21 cellular contexts compared by ENCODE assay signal in the genomic region with DNA sequence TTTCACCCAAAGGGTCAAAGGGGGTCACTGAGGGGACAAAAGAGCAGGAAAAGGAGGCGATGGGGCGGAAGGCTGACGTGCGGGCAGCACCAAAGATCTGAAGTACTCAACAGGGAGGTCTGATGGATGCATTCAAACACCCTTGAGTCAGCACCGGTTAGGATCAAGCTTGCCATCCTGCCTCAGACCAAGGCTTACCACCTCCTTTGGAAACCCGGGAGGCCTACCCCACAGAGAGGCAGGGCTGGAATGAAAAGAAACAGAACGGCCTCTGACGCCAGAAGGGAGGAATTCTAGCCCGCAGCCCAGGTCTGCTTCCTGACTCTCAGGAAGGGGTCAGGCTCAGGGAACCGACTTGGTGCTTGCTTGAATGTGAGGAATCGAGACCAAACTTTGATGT.
DNase-seq lines count a peak whose midpoint lies in the region; ATAC-seq and TF ChIP-seq lines count a peak whose summit lies in the region.
"Had no signal": no experiment of that assay in that cellular context is flagged by ENCODE, and none has a peak within 500 bp of the region (broad histone marks: within the 10 kb centered on the region; RNA-seq: fewer than 3 reads in every experiment).

No MANE protein-coding gene starts in this region.

- peaks cover 26% of the 10 kb centered on the region for H3K4me1 Mint-ChIP-seq in mesothelial cell of epicardium
- H3K4me1 Mint-ChIP-seq: B cell had no signal

- no peaks in the 10 kb centered on the region for H3K79me2 ChIP-seq in smooth muscle cell (ENCODE audit: low read depth)

- WGBS in smooth muscle cell (ENCODE audit: low lambda C conversion rate) = 12% methylated on average over 11 of the region's 11 CpGs

- H3K36me3 Mint-ChIP-seq in mesothelial cell of epicardium = no peaks in the 10 kb centered on the region

- H3K27me3 ChIP-seq in NT2/D1 (ENCODE audit: insufficient read depth, insufficient read length) (no peaks in the 10 kb centered on the region), iPS-20b (ENCODE audit: insufficient read depth, low read length) (peaks cover 89% of the 10 kb centered on the region), smooth muscle cell (ENCODE audit: low read depth) (no peaks in the 10 kb centered on the region)
- H3K27me3 ChIP-seq: right lobe of liver, SJCRH30 had no signal

- peaks cover 35% of the 10 kb centered on the region for H3F3A ChIP-seq in smooth muscle cell (ENCODE audit: low read depth)

- no peak overlapping the region for H3K27ac Mint-ChIP-seq in mesothelial cell of epicardium
- H3K27ac Mint-ChIP-seq: B cell had no signal

- H3K4me3 Mint-ChIP-seq in mesothelial cell of epicardium = no peak overlapping the region
- H3K4me3 Mint-ChIP-seq: B cell had no signal

- peaks cover 18% of the 10 kb centered on the region for H3K27me3 Mint-ChIP-seq in mesothelial cell of epicardium (ENCODE audit: low read depth)

- H3K36me3 ChIP-seq in NT2/D1 (ENCODE audit: insufficient read depth, insufficient read length, low read length) = peaks cover 11% of the 10 kb centered on the region
- no peaks in the 10 kb centered on the region for H3K36me3 ChIP-seq in iPS-20b (ENCODE audit: insufficient read depth, low read depth, low read length)
- H3K36me3 ChIP-seq in smooth muscle cell (ENCODE audit: low read depth) = no peaks in the 10 kb centered on the region
- H3K36me3 ChIP-seq: right lobe of liver, SJCRH30 had no signal

- TF ChIP-seq CTCF in smooth muscle cell (IDR thresholded peaks at IDR 0.05; ENCODE audit: borderline replicate concordance, insufficient read depth, poor library complexity, severe bottlenecking) (no peak), GM13976 (IDR thresholded peaks at IDR 0.05; ENCODE audit: borderline replicate concordance, control extremely low read depth, extremely low read depth, insufficient read depth, missing control alignments) (no peak), mesothelial cell of epicardium (IDR thresholded peaks at IDR 0.05; ENCODE audit: unreplicated experiment) (no peak)

- H3K9ac ChIP-seq in NT2/D1 (ENCODE audit: insufficient read length, low read depth) (no peak overlapping the region), iPS-20b (ENCODE audit: low read depth, low read length) (peak overlapping the region; percentile 46; the same call in 1 of the 2 replicates), smooth muscle cell (ENCODE audit: low read depth) (peak overlapping the region; percentile 33)

- in situ Hi-C loops in GM13976 (cut with MboI; ENCODE audit: low sequenced_read_pairs, unreplicated experiment) = no loop called here

- H3K4me3 ChIP-seq in NT2/D1 (ENCODE audit: insufficient read length, low read depth) = no peak overlapping the region
- H3K4me3 ChIP-seq in iPS-20b (ENCODE audit: low read length) = peak overlapping the region; percentile 38; the same call in 1 of the 2 replicates
- no peak overlapping the region for H3K4me3 ChIP-seq in smooth muscle cell
- H3K4me3 ChIP-seq: right lobe of liver, SJCRH30 had no signal

- H3K4me2 ChIP-seq in smooth muscle cell = no peak overlapping the region

- H4K20me1 ChIP-seq in smooth muscle cell (ENCODE audit: low read depth) = no peaks in the 10 kb centered on the region

- ATAC-seq in Right ventricle myocardium superior (ENCODE audit: poor library complexity) = no peak
- ATAC-seq: right lobe of liver had no signal

- no peak overlapping the region for H2AFZ ChIP-seq in smooth muscle cell (ENCODE audit: low read depth)

- no peak overlapping the region for H3K27ac ChIP-seq in iPS-20b (ENCODE audit: low read length)
- peak overlapping the region; percentile 73 for H3K27ac ChIP-seq in smooth muscle cell (ENCODE audit: low read depth)
- H3K27ac ChIP-seq: right lobe of liver, SJCRH30 had no signal

- no peaks in the 10 kb centered on the region for H3K9me3 Mint-ChIP-seq in mesothelial cell of epicardium

- H3K4me1 ChIP-seq in NT2/D1 (ENCODE audit: insufficient read depth, insufficient read length) = peaks cover 15% of the 10 kb centered on the region
- peaks cover 65% of the 10 kb centered on the region for H3K4me1 ChIP-seq in iPS-20b (ENCODE audit: insufficient read depth, low read length)
- peaks cover 43% of the 10 kb centered on the region for H3K4me1 ChIP-seq in smooth muscle cell (ENCODE audit: low read depth)
- H3K4me1 ChIP-seq: right lobe of liver had no signal

- H3K9me3 ChIP-seq in NT2/D1 (ENCODE audit: insufficient read depth, low read length) (peaks cover 4% of the 10 kb centered on the region; the same call in 1 of the 2 replicates), iPS-20b (ENCODE audit: insufficient read depth, low read depth, low read length) (no peaks in the 10 kb centered on the region), smooth muscle cell (replicated peaks; ENCODE audit: low read depth) (no peaks in the 10 kb centered on the region)
- H3K9me3 ChIP-seq: right lobe of liver, SJCRH30 had no signal

- DNase-seq in NT2/D1 (ENCODE audit: low read depth, low spot score) (peak; percentile 97), brain pericyte (ENCODE audit: low read depth, low spot score) (peak; percentile 73), smooth muscle cell (lab: John Stamatoyannopoulos, UW; ENCODE audit: unreplicated experiment) (no peak), GM13976 (ENCODE audit: low spot score) (no peak), Right ventricle myocardium superior (no peak), mesothelial cell of epicardium (ENCODE audit: low spot score in 2 of 2, unreplicated experiment in 2 of 2) (no peak)
- DNase-seq: activated CD4-positive, alpha-beta T cell treated with anti-CD3 and anti-CD28 coated beads for 1 hour; activated gamma-delta T cell treated with Interleukin-2 at 50 U/mL for 16 hours; anterior cingulate cortex; cortex of kidney; GDM1; KG1; midbrain; NCI-H526 treated with DMSO at 0.1 percent for 48 hours; right lobe of liver; SJCRH30; stimulated activated CD4-positive, alpha-beta T cell treated with anti-CD3 and anti-CD28 coated beads, Interleukin-2, amount 100 ng/mL, for 24 hours; substantia nigra; T-helper 9 cell had no signal

- intact Hi-C loops in Right ventricle myocardium superior (cut with DNase I) = no loop called here

Comparison
In these comparisons a context has a peak if more than half of its experiments do, and no peak if none do; other contexts are left out.
1. DNase-seq: peak in NT2/D1 (single experiment) and brain pericyte (single experiment); none in smooth muscle cell (single experiment), GM13976 (single experiment), Right ventricle myocardium superior (single experiment) and mesothelial cell of epicardium (0 of 2).